In genomic region chr22:30887418-30887817, GRCh38 we compare ENCODE assay signal across 20 cellular contexts.
DNase-seq lines count a peak whose midpoint lies in the region; ATAC-seq, FAIRE-seq and TF ChIP-seq lines count a peak whose summit lies in the region.
"Had no signal": no experiment of that assay in that cellular context is flagged by ENCODE, and none has a peak within 500 bp of the region (broad histone marks: within the 10 kb centered on the region; RNA-seq: fewer than 3 reads in every experiment).

No MANE protein-coding gene starts in this region.

- no peaks in the 10 kb centered on the region for H3K27me3 ChIP-seq in SK-N-SH (ENCODE audit: insufficient read depth)
- no peaks in the 10 kb centered on the region for H3K27me3 ChIP-seq in H7 (ENCODE audit: control insufficient read depth, insufficient read depth, low read length)
- no peaks in the 10 kb centered on the region for H3K27me3 ChIP-seq in HepG2 (ENCODE audit: control insufficient read depth in 1 of 2, insufficient read depth in 2 of 2, low read length in 2 of 2)
- H3K27me3 ChIP-seq in colonic mucosa: no peaks in the 10 kb centered on the region
- H3K27me3 ChIP-seq in PC-9 (ENCODE audit: insufficient read depth, low read depth): no peaks in the 10 kb centered on the region

- CTCF ChIA-PET in SK-N-SH (lab: Yijun Ruan, JAX) (interaction anchor here (1.4 to 4.1 kb wide), 2 partner anchors 64 to 124 kb away, joined by 3 to 22 read pairs; no protein-coding TSS in a partner anchor), HepG2 (lab: Yijun Ruan, JAX; ENCODE audit: low intra/inter-chr PET ratio, low total read pairs) (no interaction called here), PC-9 (lab: Charles Lee) (interaction anchor here (0.7 kb wide), 1 partner anchor 261 kb away, joined by 3 read pairs; no protein-coding TSS in a partner anchor)

- TF ChIP-seq CTCF in SK-N-SH (IDR thresholded peaks at IDR 0.05): no peak
- no peak for TF ChIP-seq CTCF in HepG2 (CRISPR knock-in tag; IDR thresholded peaks at IDR 0.05)
- TF ChIP-seq CTCF in colonic mucosa (IDR thresholded peaks at IDR 0.05): no peak
- no peak for TF ChIP-seq CTCF in PC-9 (conservative IDR thresholded peaks at IDR 0.05)

- no peak for FAIRE-seq in HepG2 (lab: Jason Lieb, UNC)
- FAIRE-seq: G401.6 had no signal

- ATAC-seq in SK-N-SH treated with all-trans-retinoic acid at 6 μM for 48 hours (no peak), HepG2 (no peak), sciatic nerve (no peak)

- DNase-seq in SK-N-SH (peak; percentile 4), H7 (peak; percentile 29), HepG2 (ENCODE audit: low spot score) (no peak), sciatic nerve (ENCODE audit: low spot score) (peak; percentile 48), OCI-M2 (lab: John Stamatoyannopoulos, UW; ENCODE audit: unreplicated experiment) (no peak), colonic mucosa (no peak), PC-9 (no peak)
- DNase-seq: CD4-positive, CD25-positive, alpha-beta regulatory T cell; COR-L47; HCEC 1CT; KBM-7; NCI-H1105 treated with DMSO at 0.1 percent for 48 hours; NCI-H1694; NCI-H2081 treated with DMSO at 0.1 percent for 48 hours; NCI-H446 treated with DMSO at 0.1 percent for 48 hours; NCI-H69; SHP77 had no signal

- H3K4me1 ChIP-seq in SK-N-SH (ENCODE audit: control insufficient read depth in 1 of 2, insufficient read depth in 2 of 2, low read depth in 1 of 2, low read length in 1 of 2) (peaks cover 0 to 5% of the 10 kb centered on the region in 2 experiments; a peak in 1 of 4 replicates), HepG2 (ENCODE audit: insufficient read depth, low read length) (peaks cover 22% of the 10 kb centered on the region), colonic mucosa (no peaks in the 10 kb centered on the region), PC-9 (replicated peaks; ENCODE audit: insufficient read depth) (peaks cover 14% of the 10 kb centered on the region)

- in situ Hi-C loops in HepG2 (cut with HindIII; ENCODE audit: extremely low pct_ligation_motif_present, low pct_unique_long_range_greater_than_20kb): no loop called here

- H3F3A ChIP-seq in SK-N-SH (replicated peaks; ENCODE audit: insufficient read depth) (no peaks in the 10 kb centered on the region), PC-9 (ENCODE audit: insufficient read depth, low read depth) (peaks cover 6% of the 10 kb centered on the region)

- H3K79me2 ChIP-seq in SK-N-SH (ENCODE audit: insufficient read depth) (no peaks in the 10 kb centered on the region), HepG2 (ENCODE audit: insufficient read depth, low read length) (no peaks in the 10 kb centered on the region), PC-9 (ENCODE audit: low read depth) (no peaks in the 10 kb centered on the region)

- WGBS in SK-N-SH (ENCODE audit: low lambda C conversion rate): 93% methylated on average over 7 of the region's 11 CpGs
- 97% methylated on average over 6 of the region's 11 CpGs for WGBS in HepG2 (ENCODE audit: low lambda C conversion rate)

- no peak overlapping the region for H3K27ac ChIP-seq in SK-N-SH (ENCODE audit: low read depth in 2 of 2, low read length in 1 of 2)
- no peak overlapping the region for H3K27ac ChIP-seq in HepG2 (ENCODE audit: extremely low read length, insufficient read depth, low read length)
- no peak overlapping the region for H3K27ac ChIP-seq in colonic mucosa
- H3K27ac ChIP-seq in PC-9: no peak overlapping the region
- H3K27ac ChIP-seq: 22Rv1 had no signal

- H3K9ac ChIP-seq in SK-N-SH (no peak overlapping the region), HepG2 (ENCODE audit: insufficient read depth, low read depth, low read length) (no peak overlapping the region), colonic mucosa (ENCODE audit: low read depth in 2 of 2, low read length in 2 of 2) (no peak overlapping the region)

- TF ChIP-seq EP300 in SK-N-SH (IDR thresholded peaks at IDR 0.05; ENCODE audit: borderline replicate concordance in 1 of 2, low read depth in 1 of 2, low read length in 1 of 2): no peak
- no peak for TF ChIP-seq EP300 in HepG2 (IDR thresholded peaks at IDR 0.05; ENCODE audit: low read depth in 2 of 2, low read length in 2 of 2)
- no peak for TF ChIP-seq EP300 in HepG2 (CRISPR knock-in tag; IDR thresholded peaks at IDR 0.05; ENCODE audit: borderline replicate concordance)

- TF ChIP-seq POLR2A in HepG2 (IDR thresholded peaks at IDR 0.05; ENCODE audit: insufficient read depth in 1 of 2, low read depth in 2 of 2, low read length in 2 of 2): no peak

- H3K4me2 ChIP-seq in SK-N-SH: no peak overlapping the region
- no peak overlapping the region for H3K4me2 ChIP-seq in HepG2 (ENCODE audit: low read depth, low read length)
- no peak overlapping the region for H3K4me2 ChIP-seq in PC-9

- BruUV-seq in HepG2 (replicated peaks; lab: Mats Ljungman, UMichigan) (no TSS peak), PC-9 (replicated peaks; lab: Mats Ljungman, UMichigan) (no TSS peak)

- H4K20me1 ChIP-seq in SK-N-SH (ENCODE audit: insufficient read depth): no peaks in the 10 kb centered on the region
- H4K20me1 ChIP-seq in HepG2 (ENCODE audit: insufficient read depth, low read length): no peaks in the 10 kb centered on the region
- H4K20me1 ChIP-seq in PC-9 (ENCODE audit: insufficient read depth): no peaks in the 10 kb centered on the region

- H3K9me2 ChIP-seq in SK-N-SH (no peaks in the 10 kb centered on the region), PC-9 (ENCODE audit: insufficient read depth) (no peaks in the 10 kb centered on the region)

- POLR2A ChIA-PET in SK-N-SH (lab: Yijun Ruan, JAX) (no interaction called here), HepG2 (lab: Yijun Ruan, JAX) (no interaction called here), PC-9 (lab: Charles Lee; ENCODE audit: unreplicated experiment) (interaction anchor here (0.6 kb wide), 1 partner anchor 85 kb away, joined by 5 read pairs; no protein-coding TSS in a partner anchor)

- H2AFZ ChIP-seq in SK-N-SH (ENCODE audit: low read depth): no peak overlapping the region
- no peak overlapping the region for H2AFZ ChIP-seq in HepG2 (ENCODE audit: low read length)
- H2AFZ ChIP-seq in PC-9: no peak overlapping the region

- H3K9me3 ChIP-seq in SK-N-SH (no peaks in the 10 kb centered on the region), HepG2 (ENCODE audit: low read length) (no peaks in the 10 kb centered on the region), colonic mucosa (no peaks in the 10 kb centered on the region), PC-9 (ENCODE audit: insufficient read depth, low read depth) (no peaks in the 10 kb centered on the region)

- no peaks in the 10 kb centered on the region for H3K36me3 ChIP-seq in SK-N-SH (replicated peaks in 1 of 2; ENCODE audit: control insufficient read depth in 1 of 2, insufficient read depth in 2 of 2, low read length in 1 of 2)
- no peaks in the 10 kb centered on the region for H3K36me3 ChIP-seq in H7 (replicated peaks; ENCODE audit: control insufficient read depth, insufficient read depth, low read length)
- H3K36me3 ChIP-seq in HepG2 (replicated peaks in 1 of 2; ENCODE audit: control insufficient read depth in 1 of 2, insufficient read depth in 2 of 2, low read length in 2 of 2): peaks cover 0 to 8% of the 10 kb centered on the region in 2 experiments; a peak in 3 of 5 replicates
- H3K36me3 ChIP-seq in colonic mucosa: no peaks in the 10 kb centered on the region
- no peaks in the 10 kb centered on the region for H3K36me3 ChIP-seq in PC-9 (ENCODE audit: low read depth)

- intact Hi-C loops in HepG2 (cut with micrococcal nuclease; ENCODE audit: unreplicated experiment): no loop called here
- intact Hi-C loops in sciatic nerve (cut with DNase I): no loop called here
- intact Hi-C loops in colonic mucosa (cut with DNase I): no loop called here
- intact Hi-C loops in PC-9 (cut with micrococcal nuclease; ENCODE audit: unreplicated experiment): no loop called here

- no peak overlapping the region for H3K4me3 ChIP-seq in SK-N-SH (ENCODE audit: low read depth in 2 of 2, low read length in 1 of 2)
- no peak overlapping the region for H3K4me3 ChIP-seq in H7 (ENCODE audit: insufficient read depth, low read depth, low read length)
- H3K4me3 ChIP-seq in HepG2 (replicated peaks in 1 of 3; ENCODE audit: insufficient read depth in 1 of 3, low read depth in 2 of 3, low read length in 3 of 3): no peak overlapping the region
- no peak overlapping the region for H3K4me3 ChIP-seq in colonic mucosa
- no peak overlapping the region for H3K4me3 ChIP-seq in PC-9

- no peak for TF ChIP-seq RAD21 in SK-N-SH (IDR thresholded peaks at IDR 0.05; ENCODE audit: low read length)
- TF ChIP-seq RAD21 in HepG2 (CRISPR knock-in tag; IDR thresholded peaks at IDR 0.05): no peak

TF ChIP-seq in SK-N-SH, 30 proteins besides CTCF, POLR2A, EP300 and RAD21 (continues in another document):
- TF ChIP-seq JUND (IDR thresholded peaks at IDR 0.05) (no peak), CHD2 (IDR thresholded peaks at IDR 0.05; ENCODE audit: low read length, partially characterized antibody) (no peak), YY1 (IDR thresholded peaks at IDR 0.05; ENCODE audit: low read depth) (no peak)

TF ChIP-seq in SK-N-SH treated with all-trans-retinoic acid at 6 μM for 48 hours, 23 proteins besides CTCF, POLR2A, EP300 and RAD21:
- TF ChIP-seq CSDC2 (CRISPR knock-in tag; IDR thresholded peaks at IDR 0.05) (no peak), OSR1 (CRISPR knock-in tag; IDR thresholded peaks at IDR 0.05) (no peak)

TF ChIP-seq in HepG2, 621 proteins besides CTCF, POLR2A, EP300 and RAD21 (continues in another document):
- TF ChIP-seq FLYWCH1 (CRISPR knock-in tag; IDR thresholded peaks at IDR 0.05) (no peak), ZNF816 (CRISPR knock-in tag; IDR thresholded peaks at IDR 0.05; ENCODE audit: borderline replicate concordance) (no peak), TFE3 (CRISPR knock-in tag; IDR thresholded peaks at IDR 0.05) (no peak)

Comparison
In these comparisons a context has a peak if more than half of its experiments do, and no peak if none do; other contexts are left out.
1. DNase-seq: peak in SK-N-SH (single experiment), H7 (single experiment) and sciatic nerve (single experiment); none in HepG2 (single experiment), OCI-M2 (single experiment), colonic mucosa (single experiment) and PC-9 (0 of 2).